ENCODE assay signal across 8 cellular contexts in genomic region chr3:158672293-158673176, GRCh38. TPM values are rescaled to one million over a fixed set of nuclear protein-coding genes. Genes with fewer than 3 reads are reported as not detected.
A peak's percentile ranks its signal among the peaks of the same experiment; 100 is the strongest.
DNase-seq lines count a peak whose midpoint lies in the region; ATAC-seq and TF ChIP-seq lines count a peak whose summit lies in the region.

Gene LXN (minus strand): TSS chr3:158672648. CDS start chr3:158672478, 170 bp downstream.

- H3K27me3 ChIP-seq in NT2/D1 (ENCODE audit: insufficient read depth, insufficient read length), result no peaks in the 10 kb centered on the region

- H3K27me3 Mint-ChIP-seq in natural killer cell treated with Interleukin-12 subunit alpha and Interleukin-12 subunit beta and Interleukin-15 and Interleukin-18, amount 100 ng/mL, for 72 hours, result no peaks in the 10 kb centered on the region

- no peaks in the 10 kb centered on the region for H3K4me1 ChIP-seq in NT2/D1 (ENCODE audit: insufficient read depth, insufficient read length)

- H3K9me3 ChIP-seq in NT2/D1 (ENCODE audit: insufficient read depth, low read length), result no peaks in the 10 kb centered on the region

- peak; percentile 100 for ATAC-seq in GM18498 (IDR thresholded peaks at IDR 0.05; ENCODE audit: unreplicated experiment)
- ATAC-seq in HG02678 (IDR thresholded peaks at IDR 0.05; ENCODE audit: unreplicated experiment), result peak; percentile 100
- peak; percentile 99 for ATAC-seq in natural killer cell treated with Interleukin-12 subunit alpha and Interleukin-12 subunit beta and Interleukin-15 and Interleukin-18, amount 100 ng/mL, for 72 hours

- H3K27ac Mint-ChIP-seq in natural killer cell treated with Interleukin-12 subunit alpha and Interleukin-12 subunit beta and Interleukin-15 and Interleukin-18, amount 100 ng/mL, for 72 hours, result peak within 1 kb of the TSS; percentile 71 to 94

- peaks cover 44% of the 10 kb centered on the region for H3K36me3 ChIP-seq in NT2/D1 (ENCODE audit: insufficient read depth, insufficient read length, low read length)

- peak; percentile 85 for TF ChIP-seq CTCF in fibroblast of pulmonary artery (IDR thresholded peaks at IDR 0.05; ENCODE audit: low read length, missing control alignments)

- DNase-seq in NT2/D1 (ENCODE audit: low read depth, low spot score) (peak; percentile 67), fibroblast of pulmonary artery (ENCODE audit: low read depth) (peak; percentile 81), NCI-H2107 (lab: John Stamatoyannopoulos, UW) (no peak)
- DNase-seq in activated effector memory CD4-positive, alpha-beta T cell treated with Interleukin-2 at 50 U/mL for 16 hours, result peak; percentile 72
- peak; percentile 85 for DNase-seq in natural killer cell treated with Interleukin-12 subunit alpha and Interleukin-12 subunit beta and Interleukin-15 and Interleukin-18, amount 100 ng/mL, for 72 hours (ENCODE audit: low spot score)
- peak; percentile 69 to 80 (median 72) for DNase-seq in stimulated activated naive CD4-positive, alpha-beta T cell (lab: John Stamatoyannopoulos, UW)

- H3K4me3 Mint-ChIP-seq in natural killer cell treated with Interleukin-12 subunit alpha and Interleukin-12 subunit beta and Interleukin-15 and Interleukin-18, amount 100 ng/mL, for 72 hours, result peak within 1 kb of the TSS; percentile 88

- H3K9ac ChIP-seq in NT2/D1 (ENCODE audit: insufficient read length, low read depth), result peak within 1 kb of the TSS; percentile 79

- H3K4me3 ChIP-seq in NT2/D1 (ENCODE audit: insufficient read length, low read depth), result peak within 1 kb of the TSS; percentile 65
- H3K4me3 ChIP-seq in fibroblast of pulmonary artery (replicated peaks; ENCODE audit: low read depth, low read length), result peak within 1 kb of the TSS; percentile 75

- peaks cover 11% of the 10 kb centered on the region for H3K36me3 Mint-ChIP-seq in natural killer cell treated with Interleukin-12 subunit alpha and Interleukin-12 subunit beta and Interleukin-15 and Interleukin-18, amount 100 ng/mL, for 72 hours

- no peaks in the 10 kb centered on the region for H3K9me3 Mint-ChIP-seq in natural killer cell treated with Interleukin-12 subunit alpha and Interleukin-12 subunit beta and Interleukin-15 and Interleukin-18, amount 100 ng/mL, for 72 hours

- peaks cover 16 to 22% of the 10 kb centered on the region in 2 donors for H3K4me1 Mint-ChIP-seq in natural killer cell treated with Interleukin-12 subunit alpha and Interleukin-12 subunit beta and Interleukin-15 and Interleukin-18, amount 100 ng/mL, for 72 hours (ENCODE audit: low read depth in 2 of 2)

RNA-seq across cellular contexts. Expression of gene LXN, which starts in this region (rescaled TPM):
- 10 to 100 TPM in 1 of 2 donors, 1 to 10 TPM in 1; 3.8 to 16.1 TPM for total RNA-seq in natural killer cell treated with Interleukin-12 subunit alpha and Interleukin-12 subunit beta and Interleukin-15 and Interleukin-18, amount 100 ng/mL, for 72 hours
